ENCODE assay signal across 17 cellular contexts in genomic region chr2:106139575-106139935, GRCh38. TPM values are rescaled to one million over a fixed set of nuclear protein-coding genes. Genes with fewer than 3 reads are reported as not detected.
A peak's percentile ranks its signal among the peaks of the same experiment; 100 is the strongest.
DNase-seq lines count a peak whose midpoint lies in the region; ATAC-seq and TF ChIP-seq lines count a peak whose summit lies in the region.
"Had no signal": no experiment of that assay in that cellular context is flagged by ENCODE, and none has a peak within 500 bp of the region (broad histone marks: within the 10 kb centered on the region; RNA-seq: fewer than 3 reads in every experiment).

No MANE protein-coding gene starts in this region.

- H3K27ac Mint-ChIP-seq in activated CD8-positive, alpha-beta memory T cell treated with anti-CD3 and anti-CD28 coated beads, Interleukin-2, amount 10 ng/mL, durations not matched to agents 7 days and 5 days = peak overlapping the region; percentile 86
- H3K27ac Mint-ChIP-seq in activated CD8-positive, alpha-beta T cell treated with anti-CD3 and anti-CD28 coated beads, Interleukin-2, amount 10 ng/mL, durations not matched to agents 7 days and 5 days = peak overlapping the region; percentile 83
- peak overlapping the region; percentile 88 for H3K27ac Mint-ChIP-seq in stimulated activated naive CD8-positive, alpha-beta T cell treated with anti-CD3 and anti-CD28 coated beads, Interleukin-15, Interleukin-2, amounts not matched to agents 100 ng/mL and 50 ng/mL, for 24 hours

- no peak overlapping the region for H3K4me3 ChIP-seq in left lung
- H3K4me3 ChIP-seq: A549, gastrocnemius medialis, K562, skin epidermis, tibial artery had no signal

- peaks cover 0 to 9% of the 10 kb centered on the region in 2 donors for H3K4me1 ChIP-seq in left lung
- H3K4me1 ChIP-seq: A549 had no signal

- peak overlapping the region in 1 of 2 donors; percentile 14 for H3K27ac ChIP-seq in left lung
- H3K27ac ChIP-seq: A549 had no signal

- H3K36me3 ChIP-seq in left lung = peaks cover 0 to 21% of the 10 kb centered on the region in 2 donors
- H3K36me3 ChIP-seq: ascending aorta, gastrocnemius medialis, tibial artery had no signal

- intact Hi-C loops in left lung (cut with DNase I) = no loop called here

- POLR2A ChIA-PET in activated CD8-positive, alpha-beta T cell treated with anti-CD3 and anti-CD28 coated beads, Interleukin-2, amount 10 ng/mL, durations not matched to agents 7 days and 5 days (lab: Charles Lee) = interaction anchor here (0.9 to 2.7 kb wide), 2 partner anchors 20 kb away, joined by 3 to 21 read pairs; no protein-coding TSS in a partner anchor

- H3K36me3 Mint-ChIP-seq in activated CD8-positive, alpha-beta memory T cell treated with anti-CD3 and anti-CD28 coated beads, Interleukin-2, amount 10 ng/mL, durations not matched to agents 7 days and 5 days = peaks cover 49% of the 10 kb centered on the region
- H3K36me3 Mint-ChIP-seq in activated CD8-positive, alpha-beta T cell treated with anti-CD3 and anti-CD28 coated beads, Interleukin-2, amount 10 ng/mL, durations not matched to agents 7 days and 5 days (ENCODE audit: low read depth) = peaks cover 60% of the 10 kb centered on the region
- peaks cover 53% of the 10 kb centered on the region for H3K36me3 Mint-ChIP-seq in stimulated activated naive CD8-positive, alpha-beta T cell treated with anti-CD3 and anti-CD28 coated beads, Interleukin-15, Interleukin-2, amounts not matched to agents 100 ng/mL and 50 ng/mL, for 24 hours (ENCODE audit: low read depth)

- peak overlapping the region; percentile 57 for H3K4me3 Mint-ChIP-seq in activated CD8-positive, alpha-beta memory T cell treated with anti-CD3 and anti-CD28 coated beads, Interleukin-2, amount 10 ng/mL, durations not matched to agents 7 days and 5 days
- H3K4me3 Mint-ChIP-seq in activated CD8-positive, alpha-beta T cell treated with anti-CD3 and anti-CD28 coated beads, Interleukin-2, amount 10 ng/mL, durations not matched to agents 7 days and 5 days = no peak overlapping the region
- H3K4me3 Mint-ChIP-seq in stimulated activated naive CD8-positive, alpha-beta T cell treated with anti-CD3 and anti-CD28 coated beads, Interleukin-15, Interleukin-2, amounts not matched to agents 100 ng/mL and 50 ng/mL, for 24 hours = peak overlapping the region; percentile 75

- no peaks in the 10 kb centered on the region for H3K9me3 ChIP-seq in left lung
- H3K9me3 ChIP-seq: A549, ascending aorta, gastrocnemius medialis, tibial artery had no signal

- H3K27me3 Mint-ChIP-seq in activated CD8-positive, alpha-beta memory T cell treated with anti-CD3 and anti-CD28 coated beads, Interleukin-2, amount 10 ng/mL, durations not matched to agents 7 days and 5 days = no peaks in the 10 kb centered on the region
- H3K27me3 Mint-ChIP-seq in activated CD8-positive, alpha-beta T cell treated with anti-CD3 and anti-CD28 coated beads, Interleukin-2, amount 10 ng/mL, durations not matched to agents 7 days and 5 days (ENCODE audit: low read depth) = no peaks in the 10 kb centered on the region
- no peaks in the 10 kb centered on the region for H3K27me3 Mint-ChIP-seq in stimulated activated naive CD8-positive, alpha-beta T cell treated with anti-CD3 and anti-CD28 coated beads, Interleukin-15, Interleukin-2, amounts not matched to agents 100 ng/mL and 50 ng/mL, for 24 hours

- CTCF ChIA-PET in activated CD8-positive, alpha-beta memory T cell treated with anti-CD3 and anti-CD28 coated beads, Interleukin-2, amount 10 ng/mL, durations not matched to agents 7 days and 5 days (lab: Charles Lee) = interaction anchor here (1.0 kb wide), 2 partner anchors 21 to 35 kb away, joined by 3 to 4 read pairs; no protein-coding TSS in a partner anchor
- CTCF ChIA-PET in activated CD8-positive, alpha-beta T cell treated with anti-CD3 and anti-CD28 coated beads, Interleukin-2, amount 10 ng/mL, durations not matched to agents 7 days and 5 days (lab: Charles Lee) = interaction anchor here (1.0 to 3.9 kb wide), 3 partner anchors 13 to 30 kb away, joined by 3 to 24 read pairs (median 3); no protein-coding TSS in a partner anchor

- H3K4me1 Mint-ChIP-seq in activated CD8-positive, alpha-beta memory T cell treated with anti-CD3 and anti-CD28 coated beads, Interleukin-2, amount 10 ng/mL, durations not matched to agents 7 days and 5 days = peaks cover 59% of the 10 kb centered on the region
- peaks cover 58% of the 10 kb centered on the region for H3K4me1 Mint-ChIP-seq in activated CD8-positive, alpha-beta T cell treated with anti-CD3 and anti-CD28 coated beads, Interleukin-2, amount 10 ng/mL, durations not matched to agents 7 days and 5 days (ENCODE audit: low read depth)
- H3K4me1 Mint-ChIP-seq in stimulated activated naive CD8-positive, alpha-beta T cell treated with anti-CD3 and anti-CD28 coated beads, Interleukin-15, Interleukin-2, amounts not matched to agents 100 ng/mL and 50 ng/mL, for 24 hours (ENCODE audit: low read depth) = peaks cover 62% of the 10 kb centered on the region

- ATAC-seq in activated CD8-positive, alpha-beta memory T cell treated with anti-CD3 and anti-CD28 coated beads, Interleukin-2, amount 10 ng/mL, durations not matched to agents 7 days and 5 days = no peak
- no peak for ATAC-seq in activated CD8-positive, alpha-beta T cell treated with anti-CD3 and anti-CD28 coated beads, Interleukin-2, amount 10 ng/mL, durations not matched to agents 7 days and 5 days
- ATAC-seq in left lung = peak; percentile 84
- ATAC-seq in HG03175 (IDR thresholded peaks at IDR 0.05; ENCODE audit: unreplicated experiment) = no peak
- ATAC-seq: A549, gastrocnemius medialis, K562 had no signal

- TF ChIP-seq CTCF in left lung (IDR thresholded peaks at IDR 0.05) = no peak

- H3K27me3 ChIP-seq in left lung = no peaks in the 10 kb centered on the region
- H3K27me3 ChIP-seq: ascending aorta, gastrocnemius medialis, tibial artery had no signal

- DNase-seq in activated CD8-positive, alpha-beta memory T cell treated with anti-CD3 and anti-CD28 coated beads, Interleukin-2, amount 10 ng/mL, durations not matched to agents 7 days and 5 days = no peak
- no peak for DNase-seq in activated CD8-positive, alpha-beta memory T cell treated with anti-CD3 and anti-CD28 coated beads, Interleukin-2, amount 50 U/mL, for 48 hours
- no peak for DNase-seq in activated CD8-positive, alpha-beta T cell treated with anti-CD3 and anti-CD28 coated beads, Interleukin-2, amount 10 ng/mL, durations not matched to agents 7 days and 5 days
- DNase-seq in left lung = no peak
- DNase-seq in NCI-H1436 treated with DMSO at 0.1 percent for 48 hours (lab: John Stamatoyannopoulos, UW) = no peak
- no peak for DNase-seq in NOMO-1 treated with dmso at 0.1 percent for 144 hours (lab: John Stamatoyannopoulos, UW; ENCODE audit: unreplicated experiment)
- DNase-seq: activated CD4-positive, alpha-beta T cell treated with anti-CD3 and anti-CD28 coated beads for 4 hours; gastrocnemius medialis; NCI-H1417 treated with DMSO at 0.1 percent for 48 hours; SW 1271; tibial artery had no signal

- H3K9me3 Mint-ChIP-seq in activated CD8-positive, alpha-beta memory T cell treated with anti-CD3 and anti-CD28 coated beads, Interleukin-2, amount 10 ng/mL, durations not matched to agents 7 days and 5 days (ENCODE audit: low read depth) = no peaks in the 10 kb centered on the region
- H3K9me3 Mint-ChIP-seq in activated CD8-positive, alpha-beta T cell treated with anti-CD3 and anti-CD28 coated beads, Interleukin-2, amount 10 ng/mL, durations not matched to agents 7 days and 5 days (ENCODE audit: insufficient read depth) = no peaks in the 10 kb centered on the region
- H3K9me3 Mint-ChIP-seq in stimulated activated naive CD8-positive, alpha-beta T cell treated with anti-CD3 and anti-CD28 coated beads, Interleukin-15, Interleukin-2, amounts not matched to agents 100 ng/mL and 50 ng/mL, for 24 hours = no peaks in the 10 kb centered on the region

RNA-seq across cellular contexts. Expression of gene UXS1, which starts 54.5 kb away (rescaled TPM):
- 100 to 1,000 TPM in 1 of 2 experiments, 10 to 100 TPM in 1; 90.0 to 115 TPM for total RNA-seq in activated CD8-positive, alpha-beta memory T cell treated with anti-CD3 and anti-CD28 coated beads, Interleukin-2, amount 10 ng/mL, durations not matched to agents 7 days and 5 days
- total RNA-seq in activated CD8-positive, alpha-beta T cell treated with anti-CD3 and anti-CD28 coated beads, Interleukin-2, amount 10 ng/mL, durations not matched to agents 7 days and 5 days = 100 to 1,000 TPM in 1 of 2 experiments, 10 to 100 TPM in 1; 95.3 to 100 TPM
- 10 to 100 TPM; 46.9 to 75.4 TPM for total RNA-seq in left lung
